In genomic region chr4:158758703-158759102, GRCh38 we compare ENCODE assay signal across 6 cellular contexts.
"Had no signal": no experiment of that assay in that cellular context is flagged by ENCODE, and none has a peak within 500 bp of the region (broad histone marks: within the 10 kb centered on the region; RNA-seq: fewer than 3 reads in every experiment).

No MANE protein-coding gene starts in this region.

- H3K27ac ChIP-seq: HL-60 had no signal

- DNase-seq: H9, HCEC 1CT, KG1 had no signal

- ATAC-seq: GM23338, K562 had no signal

- H3K4me3 ChIP-seq: GM23338, K562 had no signal
